In the genomic region with DNA sequence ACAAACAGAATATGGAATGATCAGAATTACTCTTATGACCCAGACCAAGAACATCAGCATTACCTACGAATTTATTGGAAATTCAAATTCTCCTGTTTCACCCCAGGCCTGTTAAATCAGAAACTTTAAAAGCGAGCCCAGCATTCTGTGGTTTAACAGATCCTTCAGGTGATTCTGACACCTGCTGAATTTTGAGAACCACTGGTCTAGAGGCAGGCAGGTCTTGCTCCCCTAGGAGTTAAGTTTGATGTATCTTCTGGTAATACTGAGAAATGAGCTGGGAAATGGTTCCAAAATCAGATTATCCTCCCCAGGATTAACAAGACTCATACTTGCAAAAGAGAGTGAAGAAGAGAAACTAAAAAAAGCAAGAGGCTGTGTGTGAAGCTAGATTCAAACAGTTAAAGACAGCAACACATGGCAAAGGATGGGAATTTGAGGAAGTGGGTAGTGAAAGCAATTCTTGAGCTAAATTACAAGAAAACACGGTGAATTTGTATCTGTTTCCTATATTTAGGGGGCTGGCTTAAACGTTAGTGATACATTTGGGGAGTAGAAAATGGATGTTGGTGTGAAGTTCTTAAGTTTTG, we compare ENCODE assay signal across 13 cellular contexts.
DNase-seq lines count a peak whose midpoint lies in the region; ATAC-seq, FAIRE-seq and TF ChIP-seq lines count a peak whose summit lies in the region.
"Had no signal": no experiment of that assay in that cellular context is flagged by ENCODE, and none has a peak within 500 bp of the region (broad histone marks: within the 10 kb centered on the region; RNA-seq: fewer than 3 reads in every experiment).

No MANE protein-coding gene starts in this region.

- H3K79me2 ChIP-seq in OCI-LY3 (ENCODE audit: low read length): no peaks in the 10 kb centered on the region

- H3K27ac ChIP-seq in OCI-LY3 (ENCODE audit: low read length) (no peak overlapping the region), colonic mucosa (no peak overlapping the region)

- peak overlapping the region in 8 of 10 donors; percentile 0 to 85 (median 14) for H3K27ac Mint-ChIP-seq in naive thymus-derived CD8-positive, alpha-beta T cell

- H3K9me3 Mint-ChIP-seq in naive thymus-derived CD8-positive, alpha-beta T cell: no peaks in the 10 kb centered on the region

- H3K4me1 Mint-ChIP-seq in naive thymus-derived CD8-positive, alpha-beta T cell: peaks cover 27 to 60% (median 37%) of the 10 kb centered on the region in 4 donors

- intact Hi-C loops in colonic mucosa (cut with DNase I): no loop called here

- peak; percentile 10 for DNase-seq in GM12891 (ENCODE audit: insufficient read length, low spot score)
- no peak for DNase-seq in naive thymus-derived CD8-positive, alpha-beta T cell
- DNase-seq in NCI-H2227 treated with DMSO at 0.1 percent for 48 hours (lab: John Stamatoyannopoulos, UW): no peak
- no peak for DNase-seq in activated CD4-positive, alpha-beta T cell treated with anti-CD3 and anti-CD28 coated beads for 48 hours
- DNase-seq in colonic mucosa: no peak
- no peak for DNase-seq in erythroblast (lab: John Stamatoyannopoulos, UW)
- DNase-seq: activated CD8-positive, alpha-beta memory T cell treated with anti-CD3 and anti-CD28 coated beads for 24 hours; DMS79 treated with DMSO at 0.1 percent for 48 hours; mucosa of descending colon had no signal

- H3K27me3 ChIP-seq in OCI-LY3 (ENCODE audit: low read depth, low read length) (no peaks in the 10 kb centered on the region), colonic mucosa (no peaks in the 10 kb centered on the region)

- H3K36me3 ChIP-seq in OCI-LY3 (replicated peaks; ENCODE audit: low read depth, low read length) (peaks cover 4% of the 10 kb centered on the region), colonic mucosa (no peaks in the 10 kb centered on the region)

- H3K9ac ChIP-seq in OCI-LY3 (ENCODE audit: low read length) (no peak overlapping the region), colonic mucosa (ENCODE audit: low read depth in 2 of 2, low read length in 2 of 2) (no peak overlapping the region)

- no peak overlapping the region for H2AFZ ChIP-seq in OCI-LY3 (ENCODE audit: low read depth, low read length)

- H4K20me1 ChIP-seq in OCI-LY3 (ENCODE audit: insufficient read depth, low read length): no peaks in the 10 kb centered on the region

- H3K9me3 ChIP-seq in OCI-LY3 (ENCODE audit: insufficient read depth, low read length) (no peaks in the 10 kb centered on the region), colonic mucosa (no peaks in the 10 kb centered on the region)
- H3K9me3 ChIP-seq: mucosa of descending colon had no signal

- peaks cover 6 to 30% (median 9%) of the 10 kb centered on the region in 3 donors for H3K36me3 Mint-ChIP-seq in naive thymus-derived CD8-positive, alpha-beta T cell

- POLR2A ChIA-PET in naive thymus-derived CD8-positive, alpha-beta T cell (lab: Charles Lee): interaction anchor here (0.8 to 2.4 kb wide), 2 partner anchors 14 to 42 kb away, joined by 3 to 7 read pairs; no protein-coding TSS in a partner anchor

- TF ChIP-seq CTCF in OCI-LY3 (IDR thresholded peaks at IDR 0.05; ENCODE audit: low read depth, low read length) (no peak), colonic mucosa (IDR thresholded peaks at IDR 0.05) (no peak)

- peak overlapping the region; percentile 53 for H3K4me2 ChIP-seq in OCI-LY3 (ENCODE audit: low read length)

- H3K4me3 ChIP-seq in OCI-LY3 (ENCODE audit: low read length) (0 out of 2 replicates have a peak overlapping the region, but pooled peaks have one; percentile 1), colonic mucosa (no peak overlapping the region)
- H3K4me3 ChIP-seq: mucosa of descending colon had no signal

- H3K27me3 Mint-ChIP-seq in naive thymus-derived CD8-positive, alpha-beta T cell: no peaks in the 10 kb centered on the region

- TF ChIP-seq POLR2A in GM12891 (IDR thresholded peaks at IDR 0.05; ENCODE audit: low read depth, low read length) (no peak), erythroblast (IDR thresholded peaks at IDR 0.05; ENCODE audit: low read length) (no peak)

- peak; percentile 60 for FAIRE-seq in GM12891 (lab: Jason Lieb, UNC)
- FAIRE-seq: HTR-8/SVneo, urothelium cell line had no signal

- ATAC-seq in GM21619 (IDR thresholded peaks at IDR 0.05; ENCODE audit: unreplicated experiment): peak; percentile 58
- no peak for ATAC-seq in naive thymus-derived CD8-positive, alpha-beta T cell
- ATAC-seq: mucosa of descending colon had no signal

- H3K4me1 ChIP-seq in OCI-LY3 (ENCODE audit: low read length): peaks cover 18% of the 10 kb centered on the region
- H3K4me1 ChIP-seq in colonic mucosa: no peaks in the 10 kb centered on the region

- H3K4me3 Mint-ChIP-seq in naive thymus-derived CD8-positive, alpha-beta T cell: peak overlapping the region in 9 of 10 donors; percentile 11 to 69 (median 58)

TF ChIP-seq in GM12891, 5 proteins besides CTCF, POLR2A, EP300 and RAD21:
- TF ChIP-seq TAF1 (IDR thresholded peaks at IDR 0.05; ENCODE audit: low read depth, low read length): no peak
- TF ChIP-seq POLR2AphosphoS5 (IDR thresholded peaks at IDR 0.05; ENCODE audit: low read depth, low read length): no peak
- peak; percentile 97 for TF ChIP-seq SPI1 (IDR thresholded peaks at IDR 0.05; ENCODE audit: low read depth, low read length)
- no peak for TF ChIP-seq POU2F2 (IDR thresholded peaks at IDR 0.05; ENCODE audit: low read depth, low read length)
- TF ChIP-seq PAX5 (IDR thresholded peaks at IDR 0.05; ENCODE audit: insufficient read depth, low read length, severe bottlenecking): no peak
